8 cellular contexts compared by ENCODE assay signal in the genomic region with DNA sequence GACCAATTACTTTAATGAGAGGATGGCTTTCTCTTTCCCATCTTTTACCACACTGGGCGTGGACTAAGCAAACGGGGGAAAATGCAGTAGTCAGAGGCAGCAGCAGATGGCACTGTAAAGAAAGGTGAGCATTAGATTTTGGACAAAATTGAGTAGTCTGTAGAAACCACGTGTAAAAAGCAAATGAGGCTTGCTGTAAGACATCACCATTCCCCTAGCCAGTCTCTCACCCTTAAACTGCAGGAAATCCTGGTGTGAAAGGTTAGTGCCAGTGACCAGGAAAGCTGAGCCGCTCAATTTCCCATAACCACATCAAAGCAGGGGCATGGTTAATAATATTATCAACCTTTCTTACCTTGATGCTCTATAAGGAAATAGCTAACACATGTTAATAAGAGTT. TPM values are rescaled to one million over a fixed set of nuclear protein-coding genes. Genes with fewer than 3 reads are reported as not detected.
DNase-seq lines count a peak whose midpoint lies in the region; ATAC-seq, FAIRE-seq and TF ChIP-seq lines count a peak whose summit lies in the region.

No MANE protein-coding gene starts in this region.

- H3K4me3 ChIP-seq in Caco-2 (ENCODE audit: low read depth, low read length) (no peak overlapping the region), astrocyte of the cerebellum (ENCODE audit: low read depth, low read length) (no peak overlapping the region), left lung (no peak overlapping the region)

- H3K4me3 Mint-ChIP-seq in Caco-2 (ENCODE audit: unreplicated experiment): no peak overlapping the region
- no peak overlapping the region for H3K4me3 Mint-ChIP-seq in effector memory CD8-positive, alpha-beta T cell

- ATAC-seq in left lung: peak; percentile 65
- ATAC-seq in effector memory CD8-positive, alpha-beta T cell (replicated peaks): no peak

- POLR2A ChIA-PET in Caco-2 (lab: Charles Lee): no interaction called here

- no peaks in the 10 kb centered on the region for H3K4me1 Mint-ChIP-seq in Caco-2 (ENCODE audit: low read depth, unreplicated experiment)
- peaks cover 0 to 5% of the 10 kb centered on the region in 2 donors for H3K4me1 Mint-ChIP-seq in effector memory CD8-positive, alpha-beta T cell (ENCODE audit: low read depth in 2 of 2)

- no peak for FAIRE-seq in HTR-8/SVneo (lab: Jason Lieb, UNC)

- TF ChIP-seq CTCF in Caco-2 (IDR thresholded peaks at IDR 0.05; ENCODE audit: insufficient read depth in 1 of 2, low read depth in 1 of 2, low read length in 1 of 2, severe bottlenecking in 1 of 2, unreplicated experiment in 1 of 2) (peak; percentile 25 to 40), astrocyte of the cerebellum (IDR thresholded peaks at IDR 0.05; ENCODE audit: low read depth, low read length, missing control alignments) (peak; percentile 69), left lung (IDR thresholded peaks at IDR 0.05) (peak; percentile 13 to 17)

- peak in 1 of 2 experiments; percentile 25 for DNase-seq in Caco-2
- peak; percentile 10 for DNase-seq in HTR-8/SVneo (ENCODE audit: insufficient read length, low spot score)
- DNase-seq in astrocyte of the cerebellum (ENCODE audit: low read depth): peak; percentile 29
- no peak for DNase-seq in left lung
- no peak for DNase-seq in effector memory CD8-positive, alpha-beta T cell
- DNase-seq in posterior vena cava (ENCODE audit: low spot score): no peak
- DNase-seq in activated CD8-positive, alpha-beta memory T cell treated with anti-CD3 and anti-CD28 coated beads for 24 hours: no peak
- DNase-seq in COR-L47 (lab: John Stamatoyannopoulos, UW): no peak

- H3K36me3 ChIP-seq in Caco-2 (ENCODE audit: control insufficient read depth, insufficient read depth, low read length) (no peaks in the 10 kb centered on the region), left lung (no peaks in the 10 kb centered on the region)

- H3K36me3 Mint-ChIP-seq in Caco-2 (ENCODE audit: insufficient read depth, unreplicated experiment): no peaks in the 10 kb centered on the region
- H3K36me3 Mint-ChIP-seq in effector memory CD8-positive, alpha-beta T cell (ENCODE audit: insufficient read depth): no peaks in the 10 kb centered on the region

- intact Hi-C loops in Caco-2 (cut with micrococcal nuclease; ENCODE audit: unreplicated experiment): no loop called here
- intact Hi-C loops in left lung (cut with DNase I): no loop called here
- intact Hi-C loops in posterior vena cava (cut with DNase I): loop anchor here (10.0 kb wide), 1 partner anchor 468 kb away; no protein-coding TSS in a partner anchor

- H3K4me1 ChIP-seq in Caco-2 (no peaks in the 10 kb centered on the region), left lung (no peaks in the 10 kb centered on the region)

- H3K27ac ChIP-seq in left lung: no peak overlapping the region

- no peaks in the 10 kb centered on the region for H3K9me3 Mint-ChIP-seq in Caco-2 (ENCODE audit: unreplicated experiment)
- H3K9me3 Mint-ChIP-seq in effector memory CD8-positive, alpha-beta T cell: no peaks in the 10 kb centered on the region

- H3K9me3 ChIP-seq in Caco-2 (no peaks in the 10 kb centered on the region), left lung (no peaks in the 10 kb centered on the region)

- H3K27ac Mint-ChIP-seq in Caco-2 (ENCODE audit: unreplicated experiment): no peak overlapping the region
- no peak overlapping the region for H3K27ac Mint-ChIP-seq in effector memory CD8-positive, alpha-beta T cell

- CTCF ChIA-PET in Caco-2 (lab: Charles Lee): no interaction called here

- in situ Hi-C loops in astrocyte of the cerebellum (cut with HindIII; ENCODE audit: low sequenced_read_pairs): no loop called here

- H3K27me3 ChIP-seq in Caco-2 (replicated peaks; ENCODE audit: control insufficient read depth, insufficient read depth, low read length) (no peaks in the 10 kb centered on the region), left lung (peaks cover 0 to 10% of the 10 kb centered on the region in 2 donors)

- peaks cover 3% of the 10 kb centered on the region for H3K27me3 Mint-ChIP-seq in Caco-2 (ENCODE audit: insufficient read depth, unreplicated experiment)
- peaks cover 28 to 50% of the 10 kb centered on the region in 2 donors for H3K27me3 Mint-ChIP-seq in effector memory CD8-positive, alpha-beta T cell

- BruUV-seq in Caco-2 (replicated peaks; lab: Mats Ljungman, UMichigan): no TSS peak

RNA-seq across cellular contexts. Expression of gene SPATA31C2, which starts 31.8 kb away (rescaled TPM):
- total RNA-seq in Caco-2 (2022) (not detected in 2 replicates), left lung (not detected), posterior vena cava (not detected)

Comparison
In these comparisons a context has a peak if more than half of its experiments do, and no peak if none do; other contexts are left out.
1. DNase-seq: peak in HTR-8/SVneo (single experiment) and astrocyte of the cerebellum (single experiment); none in left lung (0 of 2), effector memory CD8-positive, alpha-beta T cell (0 of 3), posterior vena cava (single experiment), activated CD8-positive, alpha-beta memory T cell treated with anti-CD3 and anti-CD28 coated beads for 24 hours (single experiment) and COR-L47 (single experiment).
2. CTCF ChIP-seq: peak in every context shown above with its lines; median percentile 69 in astrocyte of the cerebellum; 32 in Caco-2; 15 in left lung.
3. intact Hi-C loops: an anchor here in posterior vena cava (10.0 kb wide); none called in Caco-2 and left lung.